Comparison of ENCODE assay signal across 17 cellular contexts in genomic region chr2:238271061-238271554, GRCh38. TPM values are rescaled to one million over a fixed set of nuclear protein-coding genes. Genes with fewer than 3 reads are reported as not detected.
DNase-seq lines count a peak whose midpoint lies in the region; ATAC-seq and TF ChIP-seq lines count a peak whose summit lies in the region.
"Had no signal": no experiment of that assay in that cellular context is flagged by ENCODE, and none has a peak within 500 bp of the region (broad histone marks: within the 10 kb centered on the region; RNA-seq: fewer than 3 reads in every experiment).

No MANE protein-coding gene starts in this region.

- H3K27ac ChIP-seq in lower lobe of right lung: no peak overlapping the region
- H3K27ac ChIP-seq in adrenal gland: no peak overlapping the region

- no peaks in the 10 kb centered on the region; the same call in 1 of the 2 replicates for H3K36me3 ChIP-seq in Caco-2 (ENCODE audit: control insufficient read depth, insufficient read depth, low read length)
- peaks cover 93% of the 10 kb centered on the region for H3K36me3 ChIP-seq in lower lobe of right lung
- H3K36me3 ChIP-seq in adrenal gland (replicated peaks in 1 of 2): peaks cover 0 to 48% of the 10 kb centered on the region in 2 donors

- H3K4me1 ChIP-seq in Caco-2 (peaks cover 45% of the 10 kb centered on the region), lower lobe of right lung (peaks cover 7% of the 10 kb centered on the region), adrenal gland (replicated peaks in 1 of 2) (no peaks in the 10 kb centered on the region)
- H3K4me1 ChIP-seq: BE2C had no signal

- H3K9me3 Mint-ChIP-seq in Caco-2 (ENCODE audit: unreplicated experiment): no peaks in the 10 kb centered on the region
- no peaks in the 10 kb centered on the region for H3K9me3 Mint-ChIP-seq in nephron progenitor cell
- H3K9me3 Mint-ChIP-seq: CD4-positive, CD25-positive, alpha-beta regulatory T cell; HFFc6 had no signal

- no TSS peak for BruUV-seq in Caco-2 (replicated peaks; lab: Mats Ljungman, UMichigan)

- H3K4me3 ChIP-seq in Caco-2 (ENCODE audit: low read depth, low read length) (no peak overlapping the region), lower lobe of right lung (no peak overlapping the region), adrenal gland (no peak overlapping the region)

- H3K27me3 ChIP-seq in Caco-2 (replicated peaks; ENCODE audit: control insufficient read depth, insufficient read depth, low read length): no peaks in the 10 kb centered on the region
- H3K27me3 ChIP-seq in lower lobe of right lung (ENCODE audit: low read depth): no peaks in the 10 kb centered on the region
- no peaks in the 10 kb centered on the region for H3K27me3 ChIP-seq in adrenal gland
- H3K27me3 ChIP-seq: BE2C had no signal

- CTCF ChIA-PET in Caco-2 (lab: Charles Lee): interaction anchor here (1.3 kb wide), 1 partner anchor 8 kb away, joined by 4 read pairs; no protein-coding TSS in a partner anchor

- intact Hi-C loops in Caco-2 (cut with micrococcal nuclease; ENCODE audit: unreplicated experiment) (loop anchor here (1.0 kb wide), 1 partner anchor 14 kb away; no protein-coding TSS in a partner anchor), lower lobe of right lung (cut with DNase I) (no loop called here), adrenal gland (cut with DNase I) (no loop called here)

- POLR2A ChIA-PET in Caco-2 (lab: Charles Lee): interaction anchor here (1.4 kb wide), 1 partner anchor 15 kb away, joined by 3 read pairs; no protein-coding TSS in a partner anchor

- peaks cover 14% of the 10 kb centered on the region for H3K36me3 Mint-ChIP-seq in Caco-2 (ENCODE audit: insufficient read depth, unreplicated experiment)
- peaks cover 49% of the 10 kb centered on the region for H3K36me3 Mint-ChIP-seq in nephron progenitor cell (ENCODE audit: low read depth)

- H3K4me3 Mint-ChIP-seq in Caco-2 (ENCODE audit: unreplicated experiment) (no peak overlapping the region), nephron progenitor cell (no peak overlapping the region)
- H3K4me3 Mint-ChIP-seq: CD4-positive, CD25-positive, alpha-beta regulatory T cell; HFFc6 had no signal

- TF ChIP-seq CTCF in Caco-2 (IDR thresholded peaks at IDR 0.05; ENCODE audit: insufficient read depth in 1 of 2, low read depth in 1 of 2, low read length in 1 of 2, severe bottlenecking in 1 of 2, unreplicated experiment in 1 of 2) (no peak), lower lobe of right lung (IDR thresholded peaks at IDR 0.05) (no peak), nephron progenitor cell (IDR thresholded peaks at IDR 0.05) (no peak), adrenal gland (IDR thresholded peaks at IDR 0.05) (no peak)

- H3K4me1 Mint-ChIP-seq in Caco-2 (ENCODE audit: low read depth, unreplicated experiment): peaks cover 23% of the 10 kb centered on the region
- peaks cover 28% of the 10 kb centered on the region for H3K4me1 Mint-ChIP-seq in nephron progenitor cell

- TF ChIP-seq POLR2A in adrenal gland (IDR thresholded peaks at IDR 0.05): no peak

- H3K27ac Mint-ChIP-seq in Caco-2 (ENCODE audit: unreplicated experiment): peak overlapping the region; percentile 80
- H3K27ac Mint-ChIP-seq in nephron progenitor cell: peak overlapping the region; percentile 21
- H3K27ac Mint-ChIP-seq: HFFc6 had no signal

- DNase-seq in Caco-2: no peak
- DNase-seq in amniotic epithelial cell (ENCODE audit: low read depth): peak; percentile 7
- DNase-seq in lower lobe of right lung: peak; percentile 34
- DNase-seq in nephron progenitor cell: no peak
- no peak for DNase-seq in activated CD8-positive, alpha-beta memory T cell treated with anti-CD3 and anti-CD28 coated beads for 24 hours
- DNase-seq in adrenal gland: no peak
- DNase-seq: BE2C; C1 segment of cervical spinal cord; CD4-positive, CD25-positive, alpha-beta regulatory T cell; DMS153; DMS79; GDM1; GOT3; H7; HFFc6 had no signal

- no peak for ATAC-seq in lower lobe of right lung
- no peak for ATAC-seq in HG03139 (IDR thresholded peaks at IDR 0.05; ENCODE audit: unreplicated experiment)
- ATAC-seq: HCT116 had no signal

- H3K9me3 ChIP-seq in Caco-2 (no peaks in the 10 kb centered on the region), lower lobe of right lung (no peaks in the 10 kb centered on the region), adrenal gland (replicated peaks in 1 of 3) (no peaks in the 10 kb centered on the region)
- H3K9me3 ChIP-seq: BE2C had no signal

- no peaks in the 10 kb centered on the region for H3K27me3 Mint-ChIP-seq in Caco-2 (ENCODE audit: insufficient read depth, unreplicated experiment)
- no peaks in the 10 kb centered on the region for H3K27me3 Mint-ChIP-seq in nephron progenitor cell (ENCODE audit: low read depth, poor library complexity)
- H3K27me3 Mint-ChIP-seq: CD4-positive, CD25-positive, alpha-beta regulatory T cell had no signal

- WGBS in adrenal gland, 4 donors: 86 to 89% (median 88%) methylated on average over 12 to 13 of the region's 13 CpGs

RNA-seq across cellular contexts. Expression of gene PER2, which starts 17.3 kb away (rescaled TPM):
- total RNA-seq in Caco-2 (2022) (12.2 and 12.5 TPM in 2 replicates), lower lobe of right lung (24.9 TPM), adrenal gland (10 to 100 TPM in 1 of 8 donors, 1 to 10 TPM in 7; 2.5 to 11.4 (median 5.5) TPM)
- polyA plus RNA-seq in adrenal gland: 1 to 10 TPM; 1.3 to 7.1 (median 4.7) TPM

RNA-seq across cellular contexts. Expression of gene HES6, which starts 31.3 kb away (rescaled TPM):
- 21.2 and 22.1 TPM in 2 replicates for total RNA-seq in Caco-2 (2022)
- total RNA-seq in lower lobe of right lung: 6.1 TPM
- 10 to 100 TPM in 6 of 8 donors, 1 to 10 TPM in 2; 7.5 to 21.6 (median 13.3) TPM for total RNA-seq in adrenal gland
- polyA plus RNA-seq in adrenal gland: 1 to 10 TPM; 4.3 to 9.2 (median 7.4) TPM

RNA-seq across cellular contexts. Expression of gene TRAF3IP1, which starts 49.2 kb away (rescaled TPM):
- total RNA-seq in Caco-2 (2022) (7.1 and 7.4 TPM in 2 replicates), lower lobe of right lung (21.7 TPM), adrenal gland (10 to 100 TPM in 5 of 8 donors, 1 to 10 TPM in 3; 5.5 to 17.5 (median 12.4) TPM)
- 10 to 100 TPM; 10.1 to 18.5 (median 16.4) TPM for polyA plus RNA-seq in adrenal gland

Comparison
In these comparisons a context has a peak if more than half of its experiments do, and no peak if none do; other contexts are left out.
1. DNase-seq: peak in amniotic epithelial cell (single experiment) and lower lobe of right lung (single experiment); none in Caco-2 (0 of 2), nephron progenitor cell (single experiment), activated CD8-positive, alpha-beta memory T cell treated with anti-CD3 and anti-CD28 coated beads for 24 hours (single experiment) and adrenal gland (0 of 7).